1 cellular context compared by ENCODE assay signal in the genomic region with DNA sequence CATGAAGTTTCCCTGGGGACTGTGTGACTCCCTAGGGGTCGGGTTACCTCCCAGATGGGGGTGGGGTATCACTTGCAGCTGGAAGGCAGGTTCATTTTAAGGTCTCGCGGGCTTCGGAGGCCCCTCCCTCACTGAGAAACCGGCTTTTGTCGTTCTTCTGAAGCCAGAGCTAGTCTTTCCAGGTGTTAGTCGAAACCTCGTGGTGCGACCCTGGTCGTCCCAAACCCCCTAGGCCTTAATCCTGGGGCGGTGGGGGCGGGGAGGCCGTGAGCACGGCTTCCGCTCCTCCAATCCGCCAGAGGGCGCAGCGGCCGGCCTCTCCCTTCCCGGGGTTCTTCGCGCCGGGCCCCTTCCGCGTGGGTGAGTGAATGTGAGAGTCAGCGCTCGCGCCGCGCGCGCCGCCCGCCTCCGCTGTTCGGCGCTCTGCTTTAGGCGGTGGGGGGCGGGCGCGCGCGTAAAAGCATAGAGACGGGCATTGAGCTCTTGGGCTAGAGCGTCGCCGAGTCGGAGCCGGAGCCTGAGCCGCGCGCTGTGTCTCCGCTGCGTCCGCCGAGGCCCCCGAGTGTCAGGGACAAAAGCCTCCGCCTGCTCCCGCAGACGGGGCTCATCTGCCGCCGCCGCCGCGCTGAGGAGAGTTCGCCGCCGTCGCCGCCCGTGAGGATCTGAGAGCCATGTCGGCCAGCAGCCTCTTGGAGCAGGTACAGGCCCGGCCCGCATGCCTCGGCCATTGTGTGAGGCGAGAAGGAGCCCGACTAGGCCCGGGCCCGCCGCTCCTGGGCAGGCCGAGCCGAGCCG.
TF ChIP-seq lines count a peak whose summit lies in the region.

A gene (plus strand): TSS at position 491 of the 795 bp plus-strand sequence. CDS start 181 bp downstream, at position 672.

TF ChIP-seq in HEK293, 187 proteins besides CTCF, POLR2A, EP300 and RAD21 (continued from another document and continues in another):
- TF ChIP-seq, protein P1, sequence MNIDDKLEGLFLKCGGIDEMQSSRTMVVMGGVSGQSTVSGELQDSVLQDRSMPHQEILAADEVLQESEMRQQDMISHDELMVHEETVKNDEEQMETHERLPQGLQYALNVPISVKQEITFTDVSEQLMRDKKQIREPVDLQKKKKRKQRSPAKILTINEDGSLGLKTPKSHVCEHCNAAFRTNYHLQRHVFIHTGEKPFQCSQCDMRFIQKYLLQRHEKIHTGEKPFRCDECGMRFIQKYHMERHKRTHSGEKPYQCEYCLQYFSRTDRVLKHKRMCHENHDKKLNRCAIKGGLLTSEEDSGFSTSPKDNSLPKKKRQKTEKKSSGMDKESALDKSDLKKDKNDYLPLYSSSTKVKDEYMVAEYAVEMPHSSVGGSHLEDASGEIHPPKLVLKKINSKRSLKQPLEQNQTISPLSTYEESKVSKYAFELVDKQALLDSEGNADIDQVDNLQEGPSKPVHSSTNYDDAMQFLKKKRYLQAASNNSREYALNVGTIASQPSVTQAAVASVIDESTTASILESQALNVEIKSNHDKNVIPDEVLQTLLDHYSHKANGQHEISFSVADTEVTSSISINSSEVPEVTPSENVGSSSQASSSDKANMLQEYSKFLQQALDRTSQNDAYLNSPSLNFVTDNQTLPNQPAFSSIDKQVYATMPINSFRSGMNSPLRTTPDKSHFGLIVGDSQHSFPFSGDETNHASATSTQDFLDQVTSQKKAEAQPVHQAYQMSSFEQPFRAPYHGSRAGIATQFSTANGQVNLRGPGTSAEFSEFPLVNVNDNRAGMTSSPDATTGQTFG (tag by site-specific recombination; IDR thresholded peaks at IDR 0.05; ENCODE audit: borderline replicate concordance): no peak
- TF ChIP-seq ZNF214 (tag by site-specific recombination; IDR thresholded peaks at IDR 0.05; ENCODE audit: borderline replicate concordance) (0 out of 2 replicates have a peak, but pooled peaks have one; percentile 8), ZNF843 (tag by site-specific recombination; IDR thresholded peaks at IDR 0.05) (peak; percentile 86), ZBTB20 (tag by site-specific recombination; IDR thresholded peaks at IDR 0.05) (peak; percentile 80), ZFP41 (tag by site-specific recombination; IDR thresholded peaks at IDR 0.05; ENCODE audit: borderline replicate concordance) (no peak), ZNF248 (tag by site-specific recombination; IDR thresholded peaks at IDR 0.05) (no peak), ZBTB48 (tag by site-specific recombination; IDR thresholded peaks at IDR 0.05) (peak; percentile 96), ZNF785 (tag by site-specific recombination; IDR thresholded peaks at IDR 0.05) (peak; percentile 86; the same call in 1 of the 2 replicates), ZNF555 (tag by site-specific recombination; conservative IDR thresholded peaks at IDR 0.05) (no peak), ZNF155 (tag by site-specific recombination; IDR thresholded peaks at IDR 0.05) (no peak), ZNF24 (tag by site-specific recombination; IDR thresholded peaks at IDR 0.05) (peak; percentile 94), ZNF311 (tag by site-specific recombination; IDR thresholded peaks at IDR 0.05; ENCODE audit: borderline replicate concordance) (no peak), YY1 (tag by site-specific recombination; IDR thresholded peaks at IDR 0.05) (peak; percentile 76), ZNF558 (tag by site-specific recombination; IDR thresholded peaks at IDR 0.05) (peak; percentile 70; the same call in 1 of the 2 replicates)
- TF ChIP-seq, protein P2, sequence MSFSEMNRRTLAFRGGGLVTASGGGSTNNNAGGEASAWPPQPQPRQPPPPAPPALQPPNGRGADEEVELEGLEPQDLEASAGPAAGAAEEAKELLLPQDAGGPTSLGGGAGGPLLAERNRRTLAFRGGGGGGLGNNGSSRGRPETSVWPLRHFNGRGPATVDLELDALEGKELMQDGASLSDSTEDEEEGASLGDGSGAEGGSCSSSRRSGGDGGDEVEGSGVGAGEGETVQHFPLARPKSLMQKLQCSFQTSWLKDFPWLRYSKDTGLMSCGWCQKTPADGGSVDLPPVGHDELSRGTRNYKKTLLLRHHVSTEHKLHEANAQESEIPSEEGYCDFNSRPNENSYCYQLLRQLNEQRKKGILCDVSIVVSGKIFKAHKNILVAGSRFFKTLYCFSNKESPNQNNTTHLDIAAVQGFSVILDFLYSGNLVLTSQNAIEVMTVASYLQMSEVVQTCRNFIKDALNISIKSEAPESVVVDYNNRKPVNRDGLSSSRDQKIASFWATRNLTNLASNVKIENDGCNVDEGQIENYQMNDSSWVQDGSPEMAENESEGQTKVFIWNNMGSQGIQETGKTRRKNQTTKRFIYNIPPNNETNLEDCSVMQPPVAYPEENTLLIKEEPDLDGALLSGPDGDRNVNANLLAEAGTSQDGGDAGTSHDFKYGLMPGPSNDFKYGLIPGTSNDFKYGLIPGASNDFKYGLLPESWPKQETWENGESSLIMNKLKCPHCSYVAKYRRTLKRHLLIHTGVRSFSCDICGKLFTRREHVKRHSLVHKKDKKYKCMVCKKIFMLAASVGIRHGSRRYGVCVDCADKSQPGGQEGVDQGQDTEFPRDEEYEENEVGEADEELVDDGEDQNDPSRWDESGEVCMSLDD (tag by site-specific recombination; IDR thresholded peaks at IDR 0.05): peak; percentile 96
- TF ChIP-seq, protein P3, sequence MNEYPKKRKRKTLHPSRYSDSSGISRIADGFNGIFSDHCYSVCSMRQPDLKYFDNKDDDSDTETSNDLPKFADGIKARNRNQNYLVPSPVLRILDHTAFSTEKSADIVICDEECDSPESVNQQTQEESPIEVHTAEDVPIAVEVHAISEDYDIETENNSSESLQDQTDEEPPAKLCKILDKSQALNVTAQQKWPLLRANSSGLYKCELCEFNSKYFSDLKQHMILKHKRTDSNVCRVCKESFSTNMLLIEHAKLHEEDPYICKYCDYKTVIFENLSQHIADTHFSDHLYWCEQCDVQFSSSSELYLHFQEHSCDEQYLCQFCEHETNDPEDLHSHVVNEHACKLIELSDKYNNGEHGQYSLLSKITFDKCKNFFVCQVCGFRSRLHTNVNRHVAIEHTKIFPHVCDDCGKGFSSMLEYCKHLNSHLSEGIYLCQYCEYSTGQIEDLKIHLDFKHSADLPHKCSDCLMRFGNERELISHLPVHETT (tag by site-specific recombination; IDR thresholded peaks at IDR 0.05): peak; percentile 88; the same call in 1 of the 2 replicates
- TF ChIP-seq, protein P4, sequence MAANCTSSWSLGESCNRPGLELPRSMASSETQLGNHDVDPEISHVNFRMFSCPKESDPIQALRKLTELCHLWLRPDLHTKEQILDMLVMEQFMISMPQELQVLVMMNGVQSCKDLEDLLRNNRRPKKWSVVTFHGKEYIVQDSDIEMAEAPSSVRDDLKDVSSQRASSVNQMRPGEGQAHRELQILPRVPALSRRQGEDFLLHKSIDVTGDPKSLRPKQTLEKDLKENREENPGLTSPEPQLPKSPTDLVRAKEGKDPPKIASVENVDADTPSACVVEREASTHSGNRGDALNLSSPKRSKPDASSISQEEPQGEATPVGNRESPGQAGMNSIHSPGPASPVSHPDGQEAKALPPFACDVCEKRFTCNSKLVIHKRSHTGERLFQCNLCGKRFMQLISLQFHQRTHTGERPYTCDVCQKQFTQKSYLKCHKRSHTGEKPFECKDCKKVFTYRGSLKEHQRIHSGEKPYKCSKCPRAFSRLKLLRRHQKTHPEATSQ (tag by site-specific recombination; IDR thresholded peaks at IDR 0.05): peak; percentile 69; the same call in 1 of the 2 replicates
- TF ChIP-seq, protein P5, sequence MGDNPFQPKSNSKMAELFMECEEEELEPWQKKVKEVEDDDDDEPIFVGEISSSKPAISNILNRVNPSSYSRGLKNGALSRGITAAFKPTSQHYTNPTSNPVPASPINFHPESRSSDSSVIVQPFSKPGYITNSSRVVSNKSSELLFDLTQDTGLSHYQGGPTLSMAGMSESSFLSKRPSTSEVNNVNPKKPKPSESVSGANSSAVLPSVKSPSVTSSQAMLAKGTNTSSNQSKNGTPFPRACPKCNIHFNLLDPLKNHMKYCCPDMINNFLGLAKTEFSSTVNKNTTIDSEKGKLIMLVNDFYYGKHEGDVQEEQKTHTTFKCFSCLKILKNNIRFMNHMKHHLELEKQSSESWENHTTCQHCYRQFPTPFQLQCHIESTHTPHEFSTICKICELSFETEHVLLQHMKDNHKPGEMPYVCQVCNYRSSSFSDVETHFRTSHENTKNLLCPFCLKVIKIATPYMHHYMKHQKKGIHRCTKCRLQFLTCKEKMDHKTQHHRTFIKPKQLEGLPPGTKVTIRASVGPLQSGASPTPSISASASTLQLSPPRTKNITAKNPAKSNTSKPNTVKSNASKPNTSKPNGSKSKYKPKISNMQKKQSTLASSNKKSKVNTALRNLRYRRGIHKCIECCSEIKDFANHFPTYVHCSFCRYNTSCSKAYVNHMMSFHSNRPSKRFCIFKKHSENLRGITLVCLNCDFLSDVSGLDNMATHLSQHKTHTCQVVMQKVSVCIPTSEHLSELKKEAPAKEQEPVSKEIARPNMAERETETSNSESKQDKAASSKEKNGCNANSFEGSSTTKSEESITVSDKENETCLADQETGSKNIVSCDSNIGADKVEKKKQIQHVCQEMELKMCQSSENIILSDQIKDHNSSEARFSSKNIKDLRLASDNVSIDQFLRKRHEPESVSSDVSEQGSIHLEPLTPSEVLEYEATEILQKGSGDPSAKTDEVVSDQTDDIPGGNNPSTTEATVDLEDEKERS (tag by site-specific recombination; IDR thresholded peaks at IDR 0.05): peak; percentile 20; the same call in 1 of the 2 replicates
- TF ChIP-seq, protein P6, sequence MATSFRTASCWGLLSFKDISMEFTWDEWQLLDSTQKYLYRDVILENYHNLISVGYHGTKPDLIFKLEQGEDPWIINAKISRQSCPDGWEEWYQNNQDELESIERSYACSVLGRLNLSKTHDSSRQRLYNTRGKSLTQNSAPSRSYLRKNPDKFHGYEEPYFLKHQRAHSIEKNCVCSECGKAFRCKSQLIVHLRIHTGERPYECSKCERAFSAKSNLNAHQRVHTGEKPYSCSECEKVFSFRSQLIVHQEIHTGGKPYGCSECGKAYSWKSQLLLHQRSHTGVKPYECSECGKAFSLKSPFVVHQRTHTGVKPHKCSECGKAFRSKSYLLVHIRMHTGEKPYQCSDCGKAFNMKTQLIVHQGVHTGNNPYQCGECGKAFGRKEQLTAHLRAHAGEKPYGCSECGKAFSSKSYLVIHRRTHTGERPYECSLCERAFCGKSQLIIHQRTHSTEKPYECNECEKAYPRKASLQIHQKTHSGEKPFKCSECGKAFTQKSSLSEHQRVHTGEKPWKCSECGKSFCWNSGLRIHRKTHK (tag by site-specific recombination; IDR thresholded peaks at IDR 0.05): no peak
- TF ChIP-seq, protein P7, sequence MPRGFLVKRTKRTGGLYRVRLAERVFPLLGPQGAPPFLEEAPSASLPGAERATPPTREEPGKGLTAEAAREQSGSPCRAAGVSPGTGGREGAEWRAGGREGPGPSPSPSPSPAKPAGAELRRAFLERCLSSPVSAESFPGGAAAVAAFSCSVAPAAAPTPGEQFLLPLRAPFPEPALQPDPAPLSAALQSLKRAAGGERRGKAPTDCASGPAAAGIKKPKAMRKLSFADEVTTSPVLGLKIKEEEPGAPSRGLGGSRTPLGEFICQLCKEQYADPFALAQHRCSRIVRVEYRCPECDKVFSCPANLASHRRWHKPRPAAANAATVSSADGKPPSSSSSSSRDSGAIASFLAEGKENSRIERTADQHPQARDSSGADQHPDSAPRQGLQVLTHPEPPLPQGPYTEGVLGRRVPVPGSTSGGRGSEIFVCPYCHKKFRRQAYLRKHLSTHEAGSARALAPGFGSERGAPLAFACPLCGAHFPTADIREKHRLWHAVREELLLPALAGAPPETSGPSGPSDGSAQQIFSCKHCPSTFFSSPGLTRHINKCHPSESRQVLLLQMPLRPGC (tag by site-specific recombination; IDR thresholded peaks at IDR 0.05): peak; percentile 75
- TF ChIP-seq, protein P8, sequence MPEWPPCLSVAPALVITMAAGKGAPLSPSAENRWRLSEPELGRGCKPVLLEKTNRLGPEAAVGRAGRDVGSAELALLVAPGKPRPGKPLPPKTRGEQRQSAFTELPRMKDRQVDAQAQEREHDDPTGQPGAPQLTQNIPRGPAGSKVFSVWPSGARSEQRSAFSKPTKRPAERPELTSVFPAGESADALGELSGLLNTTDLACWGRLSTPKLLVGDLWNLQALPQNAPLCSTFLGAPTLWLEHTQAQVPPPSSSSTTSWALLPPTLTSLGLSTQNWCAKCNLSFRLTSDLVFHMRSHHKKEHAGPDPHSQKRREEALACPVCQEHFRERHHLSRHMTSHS (tag by site-specific recombination; IDR thresholded peaks at IDR 0.05): no peak
- TF ChIP-seq, protein P9, sequence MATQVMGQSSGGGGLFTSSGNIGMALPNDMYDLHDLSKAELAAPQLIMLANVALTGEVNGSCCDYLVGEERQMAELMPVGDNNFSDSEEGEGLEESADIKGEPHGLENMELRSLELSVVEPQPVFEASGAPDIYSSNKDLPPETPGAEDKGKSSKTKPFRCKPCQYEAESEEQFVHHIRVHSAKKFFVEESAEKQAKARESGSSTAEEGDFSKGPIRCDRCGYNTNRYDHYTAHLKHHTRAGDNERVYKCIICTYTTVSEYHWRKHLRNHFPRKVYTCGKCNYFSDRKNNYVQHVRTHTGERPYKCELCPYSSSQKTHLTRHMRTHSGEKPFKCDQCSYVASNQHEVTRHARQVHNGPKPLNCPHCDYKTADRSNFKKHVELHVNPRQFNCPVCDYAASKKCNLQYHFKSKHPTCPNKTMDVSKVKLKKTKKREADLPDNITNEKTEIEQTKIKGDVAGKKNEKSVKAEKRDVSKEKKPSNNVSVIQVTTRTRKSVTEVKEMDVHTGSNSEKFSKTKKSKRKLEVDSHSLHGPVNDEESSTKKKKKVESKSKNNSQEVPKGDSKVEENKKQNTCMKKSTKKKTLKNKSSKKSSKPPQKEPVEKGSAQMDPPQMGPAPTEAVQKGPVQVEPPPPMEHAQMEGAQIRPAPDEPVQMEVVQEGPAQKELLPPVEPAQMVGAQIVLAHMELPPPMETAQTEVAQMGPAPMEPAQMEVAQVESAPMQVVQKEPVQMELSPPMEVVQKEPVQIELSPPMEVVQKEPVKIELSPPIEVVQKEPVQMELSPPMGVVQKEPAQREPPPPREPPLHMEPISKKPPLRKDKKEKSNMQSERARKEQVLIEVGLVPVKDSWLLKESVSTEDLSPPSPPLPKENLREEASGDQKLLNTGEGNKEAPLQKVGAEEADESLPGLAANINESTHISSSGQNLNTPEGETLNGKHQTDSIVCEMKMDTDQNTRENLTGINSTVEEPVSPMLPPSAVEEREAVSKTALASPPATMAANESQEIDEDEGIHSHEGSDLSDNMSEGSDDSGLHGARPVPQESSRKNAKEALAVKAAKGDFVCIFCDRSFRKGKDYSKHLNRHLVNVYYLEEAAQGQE (tag by site-specific recombination; IDR thresholded peaks at IDR 0.05): no peak; the same call in 1 of the 2 replicates
- TF ChIP-seq, protein P10, sequence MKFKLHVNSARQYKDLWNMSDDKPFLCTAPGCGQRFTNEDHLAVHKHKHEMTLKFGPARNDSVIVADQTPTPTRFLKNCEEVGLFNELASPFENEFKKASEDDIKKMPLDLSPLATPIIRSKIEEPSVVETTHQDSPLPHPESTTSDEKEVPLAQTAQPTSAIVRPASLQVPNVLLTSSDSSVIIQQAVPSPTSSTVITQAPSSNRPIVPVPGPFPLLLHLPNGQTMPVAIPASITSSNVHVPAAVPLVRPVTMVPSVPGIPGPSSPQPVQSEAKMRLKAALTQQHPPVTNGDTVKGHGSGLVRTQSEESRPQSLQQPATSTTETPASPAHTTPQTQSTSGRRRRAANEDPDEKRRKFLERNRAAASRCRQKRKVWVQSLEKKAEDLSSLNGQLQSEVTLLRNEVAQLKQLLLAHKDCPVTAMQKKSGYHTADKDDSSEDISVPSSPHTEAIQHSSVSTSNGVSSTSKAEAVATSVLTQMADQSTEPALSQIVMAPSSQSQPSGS (tag by site-specific recombination; IDR thresholded peaks at IDR 0.05; ENCODE audit: low read depth): no peak
